Comparison of ENCODE assay signal across 33 cellular contexts in genomic region chr11:66263231-66263630, GRCh38. TPM values are rescaled to one million over a fixed set of nuclear protein-coding genes. Genes with fewer than 3 reads are reported as not detected.
"Had no signal": no experiment of that assay in that cellular context is flagged by ENCODE, and none has a peak within 500 bp of the region (broad histone marks: within the 10 kb centered on the region; RNA-seq: fewer than 3 reads in every experiment).

No MANE protein-coding gene starts in this region.

- FAIRE-seq: astrocyte had no signal

- H3K4me3 ChIP-seq: adrenal gland, body of pancreas, breast epithelium, SJSA1 had no signal

- H3K27ac ChIP-seq: adrenal gland, body of pancreas, breast epithelium, KMS-11, SJSA1, WERI-Rb-1 had no signal

- H3K27ac Mint-ChIP-seq: activated CD4-positive, alpha-beta memory T cell treated with anti-CD3 and anti-CD28 coated beads, Interleukin-2, amount 10 ng/mL, durations not matched to agents 7 days and 5 days; activated naive CD4-positive, alpha-beta T cell treated with anti-CD3 and anti-CD28 coated beads for 36 hours; activated T-helper 1 cell treated with anti-CD3 and anti-CD28 coated beads, Interleukin-12 subunit alpha, Interleukin-12 subunit beta, Interleukin-2, Interleukin-4 antibody, amounts not matched to agents 30 ng/mL and 10 ng/mL and 1 ng/mL, durations not matched to agents 14 hours and 24 hours and 36 hours; T-cell had no signal

- DNase-seq: activated CD4-positive, alpha-beta memory T cell treated with anti-CD3 and anti-CD28 coated beads, Interleukin-2, amount 10 ng/mL, durations not matched to agents 7 days and 5 days; activated CD4-positive, alpha-beta T cell treated with anti-CD3 and anti-CD28 coated beads for 1 hour; activated CD4-positive, alpha-beta T cell treated with anti-CD3 and anti-CD28 coated beads for 48 hours; activated CD4-positive, CD25-positive, alpha-beta regulatory T cell; activated CD8-positive, alpha-beta memory T cell treated with anti-CD3 and anti-CD28 coated beads, Interleukin-2, amount 50 U/mL, for 4 hours; activated gamma-delta T cell treated with Interleukin-2 at 50 U/mL for 16 hours; activated naive CD4-positive, alpha-beta T cell treated with anti-CD3 and anti-CD28 coated beads for 36 hours; activated T-cell treated with anti-CD3 and anti-CD28 coated beads for 4 hours; activated T-cell treated with anti-CD3 and anti-CD28 coated beads, Interleukin-2, amount 50 U/mL, for 4 hours; adrenal gland; body of pancreas; MM.1S; MV-4-11; NCI-H1092; NCI-H1436 treated with DMSO at 0.1 percent for 48 hours; NCI-H1694 treated with DMSO at 0.1 percent for 48 hours; NCI-H2029; NCI-H345; NCI-H524 treated with DMSO at 0.1 percent for 48 hours; SHP77 treated with DMSO at 0.1 percent for 48 hours; T-cell; T-helper 2 cell; T-helper 9 cell; WERI-Rb-1 had no signal

- H3K27me3 ChIP-seq: adrenal gland, body of pancreas, breast epithelium, SJSA1 had no signal

- ATAC-seq: activated naive CD4-positive, alpha-beta T cell treated with anti-CD3 and anti-CD28 coated beads, Interleukin-2, amount 50 U/mL, for 72 hours; activated T-cell treated with anti-CD3 and anti-CD28 coated beads, Interleukin-2, amount 50 U/mL, for 4 hours; body of pancreas; Panc1; SK-N-SH treated with all-trans-retinoic acid at 6 μM for 48 hours; T-cell had no signal

- H3K4me2 ChIP-seq: KMS-11 had no signal

- H3K36me3 ChIP-seq: breast epithelium had no signal

- H3K27me3 Mint-ChIP-seq: activated CD4-positive, alpha-beta memory T cell treated with anti-CD3 and anti-CD28 coated beads, Interleukin-2, amount 10 ng/mL, durations not matched to agents 7 days and 5 days; T-cell had no signal

- H3K9me3 ChIP-seq: adrenal gland, body of pancreas, breast epithelium, SJSA1 had no signal

- H3K9ac ChIP-seq: KMS-11 had no signal

- H3K4me3 Mint-ChIP-seq: activated CD4-positive, alpha-beta memory T cell treated with anti-CD3 and anti-CD28 coated beads, Interleukin-2, amount 10 ng/mL, durations not matched to agents 7 days and 5 days; activated naive CD4-positive, alpha-beta T cell treated with anti-CD3 and anti-CD28 coated beads for 36 hours; activated T-cell treated with anti-CD3 and anti-CD28 coated beads, Interleukin-2, amount 50 U/mL, for 4 hours; activated T-helper 1 cell treated with anti-CD3 and anti-CD28 coated beads, Interleukin-12 subunit alpha, Interleukin-12 subunit beta, Interleukin-2, Interleukin-4 antibody, amounts not matched to agents 30 ng/mL and 10 ng/mL and 1 ng/mL, durations not matched to agents 14 hours and 24 hours and 36 hours; T-cell had no signal

- H3K9me3 Mint-ChIP-seq: activated CD4-positive, alpha-beta memory T cell treated with anti-CD3 and anti-CD28 coated beads, Interleukin-2, amount 10 ng/mL, durations not matched to agents 7 days and 5 days; activated naive CD4-positive, alpha-beta T cell treated with anti-CD3 and anti-CD28 coated beads for 36 hours; activated naive CD4-positive, alpha-beta T cell treated with anti-CD3 and anti-CD28 coated beads, Interleukin-2, amount 50 U/mL, for 72 hours; activated T-cell treated with anti-CD3 and anti-CD28 coated beads, Interleukin-2, amount 50 U/mL, for 4 hours; activated T-helper 1 cell treated with anti-CD3 and anti-CD28 coated beads, Interleukin-12 subunit alpha, Interleukin-12 subunit beta, Interleukin-2, Interleukin-4 antibody, amounts not matched to agents 30 ng/mL and 10 ng/mL and 1 ng/mL, durations not matched to agents 14 hours and 24 hours and 36 hours; T-cell had no signal

RNA-seq across cellular contexts. Expression of gene TMEM151A, which starts 28.5 kb away (rescaled TPM):
- total RNA-seq: activated CD4-positive, alpha-beta memory T cell treated with anti-CD3 and anti-CD28 coated beads, Interleukin-2, amount 10 ng/mL, durations not matched to agents 7 days and 5 days; activated naive CD4-positive, alpha-beta T cell treated with anti-CD3 and anti-CD28 coated beads for 36 hours; activated naive CD4-positive, alpha-beta T cell treated with anti-CD3 and anti-CD28 coated beads, Interleukin-2, amount 50 U/mL, for 72 hours; activated T-helper 1 cell treated with anti-CD3 and anti-CD28 coated beads, Interleukin-12 subunit alpha, Interleukin-12 subunit beta, Interleukin-2, Interleukin-4 antibody, amounts not matched to agents 30 ng/mL and 10 ng/mL and 1 ng/mL, durations not matched to agents 14 hours and 24 hours and 36 hours; RPMI7951 had no signal
